In genomic region chr22:20550851-20551744, GRCh38 we compare ENCODE assay signal across 8 cellular contexts. TPM values are rescaled to one million over a fixed set of nuclear protein-coding genes. Genes with fewer than 3 reads are reported as not detected.
DNase-seq lines count a peak whose midpoint lies in the region; ATAC-seq and FAIRE-seq lines count a peak whose summit lies in the region.

No MANE protein-coding gene starts in this region.

- peaks cover 54% of the 10 kb centered on the region for H3K4me1 Mint-ChIP-seq in dendritic cell treated with granulocyte-macrophage colony-stimulating factor and Interleukin-4, amounts not matched to agents 40 ng/mL and 50 ng/mL, for 4 days (ENCODE audit: low read depth)
- peaks cover 37% of the 10 kb centered on the region for H3K4me1 Mint-ChIP-seq in memory B cell
- peaks cover 49% of the 10 kb centered on the region for H3K4me1 Mint-ChIP-seq in stimulated activated memory B cell treated with anti-CD40 and anti-IgM and Interleukin-4, amounts not matched to agents 10 μg/mL and 1 μg/mL and 100 μg/mL, for 72 hours

- no peak overlapping the region for H3K4me3 Mint-ChIP-seq in dendritic cell treated with granulocyte-macrophage colony-stimulating factor and Interleukin-4, amounts not matched to agents 40 ng/mL and 50 ng/mL, for 4 days
- peak overlapping the region; percentile 49 for H3K4me3 Mint-ChIP-seq in memory B cell
- peak overlapping the region; percentile 61 for H3K4me3 Mint-ChIP-seq in stimulated activated memory B cell treated with anti-CD40 and anti-IgM and Interleukin-4, amounts not matched to agents 10 μg/mL and 1 μg/mL and 100 μg/mL, for 72 hours

- H3K9me3 Mint-ChIP-seq in dendritic cell treated with granulocyte-macrophage colony-stimulating factor and Interleukin-4, amounts not matched to agents 40 ng/mL and 50 ng/mL, for 4 days: no peaks in the 10 kb centered on the region
- no peaks in the 10 kb centered on the region for H3K9me3 Mint-ChIP-seq in memory B cell
- no peaks in the 10 kb centered on the region for H3K9me3 Mint-ChIP-seq in stimulated activated memory B cell treated with anti-CD40 and anti-IgM and Interleukin-4, amounts not matched to agents 10 μg/mL and 1 μg/mL and 100 μg/mL, for 72 hours

- peaks cover 67% of the 10 kb centered on the region for H3K36me3 Mint-ChIP-seq in dendritic cell treated with granulocyte-macrophage colony-stimulating factor and Interleukin-4, amounts not matched to agents 40 ng/mL and 50 ng/mL, for 4 days (ENCODE audit: low read depth)
- peaks cover 9% of the 10 kb centered on the region for H3K36me3 Mint-ChIP-seq in memory B cell
- H3K36me3 Mint-ChIP-seq in stimulated activated memory B cell treated with anti-CD40 and anti-IgM and Interleukin-4, amounts not matched to agents 10 μg/mL and 1 μg/mL and 100 μg/mL, for 72 hours: peaks cover 16% of the 10 kb centered on the region

- intact Hi-C loops in dendritic cell treated with granulocyte-macrophage colony-stimulating factor and Interleukin-4, amounts not matched to agents 40 ng/mL and 50 ng/mL, for 4 days (cut with micrococcal nuclease): no loop called here

- peak; percentile 85 for ATAC-seq in memory B cell (ENCODE audit: low read depth)
- peak; percentile 89 for ATAC-seq in stimulated activated memory B cell treated with anti-CD40 and anti-IgM and Interleukin-4, amounts not matched to agents 10 μg/mL and 1 μg/mL and 100 μg/mL, for 72 hours
- no peak for ATAC-seq in GM18909 (IDR thresholded peaks at IDR 0.05; ENCODE audit: poor library complexity, unreplicated experiment)

- DNase-seq in AG20443 (ENCODE audit: low spot score): peak; percentile 91
- peak in 3 of 4 experiments; percentile 37 to 56 (median 46) for DNase-seq in activated CD4-positive, CD25-positive, alpha-beta regulatory T cell (lab: John Stamatoyannopoulos, UW)
- peak in 1 of 2 donors; percentile 41 for DNase-seq in memory B cell (ENCODE audit: low spot score in 2 of 2)
- no peak for DNase-seq in frontal cortex (ENCODE audit: low spot score in 2 of 2)
- no peak for DNase-seq in SW 1271 (lab: John Stamatoyannopoulos, UW)

- H3K27me3 Mint-ChIP-seq in dendritic cell treated with granulocyte-macrophage colony-stimulating factor and Interleukin-4, amounts not matched to agents 40 ng/mL and 50 ng/mL, for 4 days: no peaks in the 10 kb centered on the region
- no peaks in the 10 kb centered on the region for H3K27me3 Mint-ChIP-seq in memory B cell
- no peaks in the 10 kb centered on the region for H3K27me3 Mint-ChIP-seq in stimulated activated memory B cell treated with anti-CD40 and anti-IgM and Interleukin-4, amounts not matched to agents 10 μg/mL and 1 μg/mL and 100 μg/mL, for 72 hours

- H3K27ac Mint-ChIP-seq in dendritic cell treated with granulocyte-macrophage colony-stimulating factor and Interleukin-4, amounts not matched to agents 40 ng/mL and 50 ng/mL, for 4 days: peak overlapping the region; percentile 55
- peak overlapping the region; percentile 94 for H3K27ac Mint-ChIP-seq in memory B cell
- peak overlapping the region; percentile 96 for H3K27ac Mint-ChIP-seq in stimulated activated memory B cell treated with anti-CD40 and anti-IgM and Interleukin-4, amounts not matched to agents 10 μg/mL and 1 μg/mL and 100 μg/mL, for 72 hours

- FAIRE-seq in frontal cortex (lab: Jason Lieb, UNC): no peak

RNA-seq across cellular contexts. Expression of gene MED15, which starts 43.7 kb away (rescaled TPM):
- 13.0 TPM for total RNA-seq in frontal cortex

RNA-seq across cellular contexts. Expression of gene KLHL22, which starts 55.5 kb away (rescaled TPM):
- 46.9 TPM for total RNA-seq in frontal cortex

Comparison
In these comparisons a context has a peak if more than half of its experiments do, and no peak if none do; other contexts are left out.
1. DNase-seq: peak in AG20443 (single experiment) and activated CD4-positive, CD25-positive, alpha-beta regulatory T cell (3 of 4); none in frontal cortex (0 of 2) and SW 1271 (0 of 2).
2. Peak in every context shown above with its lines, with median percentiles within 50 percentile points of each other: H3K27ac Mint-ChIP-seq.